Comparison of ENCODE assay signal across 8 cellular contexts in the genomic region with DNA sequence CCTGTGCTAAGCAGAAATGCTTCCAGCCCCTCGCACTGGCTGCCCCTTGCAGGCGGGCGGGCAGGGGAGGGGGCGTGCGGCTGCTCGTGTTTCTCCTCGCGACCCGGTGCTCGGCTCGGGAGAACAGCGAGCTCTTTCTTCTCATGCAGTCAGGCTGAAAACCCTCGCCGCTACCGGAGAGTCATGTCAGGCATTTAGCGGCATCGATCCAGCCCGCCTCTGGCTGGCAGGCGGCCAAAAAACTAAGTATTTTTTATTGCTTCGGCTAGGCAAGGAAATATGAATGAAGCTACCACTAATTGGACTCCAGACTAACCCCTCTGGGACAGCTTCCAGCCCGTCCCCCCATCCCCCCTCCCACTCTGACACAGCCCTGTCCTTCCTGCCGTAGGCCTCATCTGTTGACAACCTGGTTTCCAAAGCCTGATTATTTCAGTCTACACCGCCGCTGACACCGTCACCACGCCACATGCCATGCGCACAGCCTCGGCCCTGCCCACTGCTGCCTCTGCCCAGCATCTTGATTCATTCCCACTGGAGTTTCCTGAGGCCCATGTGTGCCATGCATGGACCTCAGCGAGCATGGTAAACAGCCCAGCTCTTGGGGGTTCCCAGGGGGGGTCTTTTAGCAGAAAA. TPM values are rescaled to one million over a fixed set of nuclear protein-coding genes. Genes with fewer than 3 reads are reported as not detected.
DNase-seq lines count a peak whose midpoint lies in the region; ATAC-seq and TF ChIP-seq lines count a peak whose summit lies in the region.

No MANE protein-coding gene starts in this region.

- no peak for ATAC-seq in naive thymus-derived CD8-positive, alpha-beta T cell
- no peak for ATAC-seq in GM18909 (IDR thresholded peaks at IDR 0.05; ENCODE audit: poor library complexity, unreplicated experiment)

- peaks cover 56% of the 10 kb centered on the region for H3K4me1 ChIP-seq in muscle layer of colon (ENCODE audit: insufficient read depth, low read length)

- H3K27me3 Mint-ChIP-seq in T-helper 2 cell treated with Interferon-gamma antibody and Interleukin-4, amounts not matched to agents 5 μg/mL and 100 μg/mL, for 36 hours (ENCODE audit: low read depth) = no peaks in the 10 kb centered on the region
- no peaks in the 10 kb centered on the region for H3K27me3 Mint-ChIP-seq in naive thymus-derived CD8-positive, alpha-beta T cell

- H3K9ac ChIP-seq in muscle layer of colon (ENCODE audit: low read length) = peak overlapping the region; percentile 55

- H3K27me3 ChIP-seq in dorsolateral prefrontal cortex = no peaks in the 10 kb centered on the region
- H3K27me3 ChIP-seq in muscle layer of colon (ENCODE audit: control insufficient read depth in 1 of 2, insufficient read depth in 2 of 2, low read length in 2 of 2) = no peaks in the 10 kb centered on the region

- POLR2A ChIA-PET in naive thymus-derived CD8-positive, alpha-beta T cell (lab: Charles Lee) = no interaction called here

- DNase-seq in COLO668 (lab: John Stamatoyannopoulos, UW; ENCODE audit: unreplicated experiment) (peak; percentile 94), NCI-H2196 treated with DMSO at 0.1 percent for 48 hours (lab: John Stamatoyannopoulos, UW; ENCODE audit: unreplicated experiment) (peak; percentile 67), dorsolateral prefrontal cortex (peak; percentile 34 to 87 (median 69))
- no peak for DNase-seq in T-helper 2 cell treated with Interferon-gamma antibody and Interleukin-4, amounts not matched to agents 5 μg/mL and 100 μg/mL, for 36 hours (ENCODE audit: low spot score)
- DNase-seq in naive thymus-derived CD8-positive, alpha-beta T cell = no peak
- no peak for DNase-seq in activated CD4-positive, alpha-beta T cell treated with anti-CD3 and anti-CD28 coated beads for 1 hour

- H3K9me3 ChIP-seq in muscle layer of colon (ENCODE audit: low read length) = no peaks in the 10 kb centered on the region

- H3K9me3 Mint-ChIP-seq in T-helper 2 cell treated with Interferon-gamma antibody and Interleukin-4, amounts not matched to agents 5 μg/mL and 100 μg/mL, for 36 hours = no peaks in the 10 kb centered on the region
- no peaks in the 10 kb centered on the region for H3K9me3 Mint-ChIP-seq in naive thymus-derived CD8-positive, alpha-beta T cell

- no peaks in the 10 kb centered on the region for H3K4me1 Mint-ChIP-seq in T-helper 2 cell treated with Interferon-gamma antibody and Interleukin-4, amounts not matched to agents 5 μg/mL and 100 μg/mL, for 36 hours (ENCODE audit: low read depth)
- peaks cover 0 to 6% (median 2%) of the 10 kb centered on the region in 4 donors for H3K4me1 Mint-ChIP-seq in naive thymus-derived CD8-positive, alpha-beta T cell

- H3K36me3 ChIP-seq in muscle layer of colon (ENCODE audit: insufficient read depth, low read length) = peaks cover 68% of the 10 kb centered on the region

- H3K36me3 Mint-ChIP-seq in T-helper 2 cell treated with Interferon-gamma antibody and Interleukin-4, amounts not matched to agents 5 μg/mL and 100 μg/mL, for 36 hours (ENCODE audit: low read depth) = peaks cover 34% of the 10 kb centered on the region
- H3K36me3 Mint-ChIP-seq in naive thymus-derived CD8-positive, alpha-beta T cell = peaks cover 0 to 86% (median 2%) of the 10 kb centered on the region in 3 donors

- H3K27ac ChIP-seq in dorsolateral prefrontal cortex = peak overlapping the region in 41 of 59 donors; percentile 0 to 77 (median 53)
- peak overlapping the region; percentile 88 for H3K27ac ChIP-seq in muscle layer of colon (ENCODE audit: low read depth, low read length)

- H3K4me3 Mint-ChIP-seq in T-helper 2 cell treated with Interferon-gamma antibody and Interleukin-4, amounts not matched to agents 5 μg/mL and 100 μg/mL, for 36 hours = no peak overlapping the region
- peak overlapping the region in 1 of 10 donors; percentile 20 for H3K4me3 Mint-ChIP-seq in naive thymus-derived CD8-positive, alpha-beta T cell

- no peak overlapping the region for H3K27ac Mint-ChIP-seq in T-helper 2 cell treated with Interferon-gamma antibody and Interleukin-4, amounts not matched to agents 5 μg/mL and 100 μg/mL, for 36 hours
- H3K27ac Mint-ChIP-seq in naive thymus-derived CD8-positive, alpha-beta T cell = peak overlapping the region in 3 of 10 donors; percentile 47 to 83 (median 62)

- intact Hi-C loops in dorsolateral prefrontal cortex (cut with DNase I) = loop anchor here (2.0 to 5.0 kb wide), 2 partner anchors 34 to 35 kb away; a partner anchor contains a TSS

- H3K4me3 ChIP-seq in dorsolateral prefrontal cortex (peak overlapping the region in 55 of 59 donors; percentile 6 to 70 (median 42)), muscle layer of colon (ENCODE audit: low read depth in 1 of 2, low read length in 2 of 2) (peak overlapping the region; percentile 5 to 25)

- TF ChIP-seq CTCF in dorsolateral prefrontal cortex (IDR thresholded peaks at IDR 0.05 in 54 of 56, conservative IDR thresholded peaks at IDR 0.05 in 2 of 56; ENCODE audit: low read depth in 1 of 56, partially characterized antibody in 56 of 56) = no peak

RNA-seq across cellular contexts. Expression of a gene that starts 35.3 kb away (rescaled TPM):
- total RNA-seq in dorsolateral prefrontal cortex = 10 to 100 TPM; 22.5 to 97.6 (median 43.5) TPM
- 100 to 1,000 TPM; 123 to 135 TPM for total RNA-seq in naive thymus-derived CD8-positive, alpha-beta T cell
- 10 to 100 TPM in 2 of 3 donors, 1 to 10 TPM in 1; 9.9 to 32.6 (median 13.6) TPM for polyA plus RNA-seq in naive thymus-derived CD8-positive, alpha-beta T cell

Comparison
In these comparisons a context has a peak if more than half of its experiments do, and no peak if none do; other contexts are left out.
1. DNase-seq: peak in COLO668 (single experiment), NCI-H2196 treated with DMSO at 0.1 percent for 48 hours (single experiment) and dorsolateral prefrontal cortex (10 of 10); none in T-helper 2 cell treated with Interferon-gamma antibody and Interleukin-4, amounts not matched to agents 5 μg/mL and 100 μg/mL, for 36 hours (single experiment), naive thymus-derived CD8-positive, alpha-beta T cell (0 of 10) and activated CD4-positive, alpha-beta T cell treated with anti-CD3 and anti-CD28 coated beads for 1 hour (single experiment).